ENCODE assay signal across 1 cellular context in genomic region chr1:59393211-59394180, GRCh38.
TF ChIP-seq lines count a peak whose summit lies in the region.

No MANE protein-coding gene starts in this region.

TF ChIP-seq in K562, 482 proteins besides CTCF, POLR2A, EP300 and RAD21 (continued from another document and continues in another):
- TF ChIP-seq MNT (conservative IDR thresholded peaks at IDR 0.05) (no peak), PRDM10 (IDR thresholded peaks at IDR 0.05; ENCODE audit: partially characterized antibody) (peak; percentile 97), FOXM1 (IDR thresholded peaks at IDR 0.05; ENCODE audit: low read depth) (no peak), FOXM1 (CRISPR knock-in tag; IDR thresholded peaks at IDR 0.05; ENCODE audit: low read depth) (no peak), ZNF589 (CRISPR knock-in tag; IDR thresholded peaks at IDR 0.05; ENCODE audit: low read depth) (0 out of 2 replicates have a peak, but pooled peaks have one; percentile 49), MEF2A (IDR thresholded peaks at IDR 0.05; ENCODE audit: control insufficient read depth, low read depth, low read length) (peak; percentile 93), ZNF165 (CRISPR knock-in tag; IDR thresholded peaks at IDR 0.05; ENCODE audit: borderline replicate concordance) (no peak), SMARCE1 (IDR thresholded peaks at IDR 0.05) (peak; percentile 37; the same call in 1 of the 2 replicates), CHD4 (IDR thresholded peaks at IDR 0.05; ENCODE audit: insufficient read depth, insufficient replicate concordance, low read depth, low read length, poor library complexity, severe bottlenecking) (no peak), E2F8 (IDR thresholded peaks at IDR 0.05; ENCODE audit: low read depth, partially characterized antibody) (no peak), C11orf30 (IDR thresholded peaks at IDR 0.05; ENCODE audit: low read depth) (no peak), TBL1XR1 (IDR thresholded peaks at IDR 0.05; ENCODE audit: low read length in 2 of 2) (0 out of 4 replicates have a peak, but pooled peaks of 1 of the 2 experiments have one; percentile 17), ZNF282 (CRISPR knock-in tag; IDR thresholded peaks at IDR 0.05) (no peak), VEZF1 (CRISPR knock-in tag; IDR thresholded peaks at IDR 0.05) (no peak), RBM39 (optimal IDR thresholded peaks at IDR 0.05; ENCODE audit: low read depth, low read length) (no peak), ATF1 (CRISPR knock-in tag; IDR thresholded peaks at IDR 0.05) (no peak), ATF1 (tag; IDR thresholded peaks at IDR 0.05) (no peak), PYGO2 (tag; IDR thresholded peaks at IDR 0.05) (no peak), TAF9B (IDR thresholded peaks at IDR 0.05; ENCODE audit: partially characterized antibody) (no peak), ZNF263 (CRISPR knock-in tag; IDR thresholded peaks at IDR 0.05; ENCODE audit: borderline replicate concordance) (no peak; the same call in 1 of the 2 replicates), ZNF253 (CRISPR knock-in tag; conservative IDR thresholded peaks at IDR 0.05) (no peak), ZNF695 (CRISPR knock-in tag; IDR thresholded peaks at IDR 0.05) (no peak), HES1 (IDR thresholded peaks at IDR 0.05; ENCODE audit: low read depth) (no peak), BRD9 (IDR thresholded peaks at IDR 0.05; ENCODE audit: low read depth, partially characterized antibody) (no peak), BCLAF1 (IDR thresholded peaks at IDR 0.05; ENCODE audit: borderline replicate concordance in 1 of 2, control insufficient read depth in 1 of 2, low read depth in 2 of 2, low read length in 1 of 2) (no peak), CREB1 (IDR thresholded peaks at IDR 0.05) (no peak), CREB1 (CRISPR knock-in tag; IDR thresholded peaks at IDR 0.05) (no peak), NFE2 (IDR thresholded peaks at IDR 0.05; ENCODE audit: low read depth) (no peak), TCF3 (CRISPR knock-in tag; IDR thresholded peaks at IDR 0.05) (peak; percentile 85), ZKSCAN1 (IDR thresholded peaks at IDR 0.05; ENCODE audit: low read depth, low read length) (no peak), LARP7 (IDR thresholded peaks at IDR 0.05) (no peak), ZNF133 (CRISPR knock-in tag; IDR thresholded peaks at IDR 0.05) (no peak), ZNF143 (CRISPR knock-in tag; IDR thresholded peaks at IDR 0.05) (no peak), SMAD4 (CRISPR knock-in tag; conservative IDR thresholded peaks at IDR 0.05) (peak; percentile 56), ZNF639 (CRISPR knock-in tag; conservative IDR thresholded peaks at IDR 0.05 in 1 of 2, IDR thresholded peaks at IDR 0.05 in 1 of 2) (no peak), CTCFL (IDR thresholded peaks at IDR 0.05; ENCODE audit: borderline replicate concordance, insufficient read depth, low read depth, low read length, poor library complexity, severe bottlenecking) (no peak), POLR3G (IDR thresholded peaks at IDR 0.05; ENCODE audit: extremely low read depth, insufficient read length, insufficient replicate concordance) (no peak), ZNF124 (CRISPR knock-in tag; IDR thresholded peaks at IDR 0.05) (no peak), HMGN3 (IDR thresholded peaks at IDR 0.05; ENCODE audit: borderline replicate concordance, extremely low read depth, insufficient read length, low read depth, low read length) (no peak), MYBL2 (IDR thresholded peaks at IDR 0.05; ENCODE audit: low read depth) (no peak), MYBL2 (CRISPR knock-in tag; IDR thresholded peaks at IDR 0.05; ENCODE audit: borderline replicate concordance) (no peak), EWSR1 (IDR thresholded peaks at IDR 0.05; ENCODE audit: borderline replicate concordance, low read depth, partially characterized antibody) (no peak), KAT8 (IDR thresholded peaks at IDR 0.05; ENCODE audit: low read depth) (no peak), FOSL1 (tag; conservative IDR thresholded peaks at IDR 0.05) (no peak), CBFA2T3 (IDR thresholded peaks at IDR 0.05) (peak; percentile 77), HNRNPK (IDR thresholded peaks at IDR 0.05; ENCODE audit: low read depth, low read length, poor library complexity, severe bottlenecking) (no peak), ZNF644 (tag; IDR thresholded peaks at IDR 0.05; ENCODE audit: low read depth) (no peak), BCL6 (CRISPR knock-in tag; IDR thresholded peaks at IDR 0.05) (no peak), HDGF (IDR thresholded peaks at IDR 0.05) (no peak), PHTF2 (CRISPR knock-in tag; IDR thresholded peaks at IDR 0.05) (no peak), ZNF316 (IDR thresholded peaks at IDR 0.05) (no peak)
